Comparison of ENCODE assay signal across 8 cellular contexts in genomic region chr7:44849277-44850210, GRCh38. TPM values are rescaled to one million over a fixed set of nuclear protein-coding genes. Genes with fewer than 3 reads are reported as not detected.
DNase-seq lines count a peak whose midpoint lies in the region; ATAC-seq and TF ChIP-seq lines count a peak whose summit lies in the region.

No MANE protein-coding gene starts in this region.

- H3K36me3 ChIP-seq in thymus (ENCODE audit: control insufficient read depth, insufficient read depth) (no peaks in the 10 kb centered on the region), Peyer's patch (no peaks in the 10 kb centered on the region)

- H3K27me3 ChIP-seq in thymus (ENCODE audit: control insufficient read depth, insufficient read depth) (no peaks in the 10 kb centered on the region), Peyer's patch (no peaks in the 10 kb centered on the region)

- TF ChIP-seq POLR2A in Peyer's patch (IDR thresholded peaks at IDR 0.05): no peak

- peak overlapping the region; percentile 97 for H3K27ac ChIP-seq in RWPE1
- H3K27ac ChIP-seq in thymus (ENCODE audit: low read depth): no peak overlapping the region
- peak overlapping the region in 1 of 4 donors; percentile 89 for H3K27ac ChIP-seq in Peyer's patch

- no peak for DNase-seq in activated T-cell treated with anti-CD3 and anti-CD28 coated beads, Interleukin-2, amount 50 U/mL, for 72 hours
- DNase-seq in activated T-cell treated with anti-CD3 and anti-CD28 coated beads, Interleukin-2, amount 50 U/mL, for 1 hour: no peak
- DNase-seq in RWPE1 (ENCODE audit: low spot score) (no peak), fibroblast of the aortic adventitia (ENCODE audit: low read depth) (peak; percentile 81), SIG-M5 (lab: John Stamatoyannopoulos, UW) (no peak), Peyer's patch (no peak), SW480 (ENCODE audit: low spot score) (no peak)

- H3K4me3 ChIP-seq in fibroblast of the aortic adventitia (ENCODE audit: low read depth, low read length) (no peak overlapping the region), thymus (ENCODE audit: low read length) (peak overlapping the region; percentile 86), Peyer's patch (peak overlapping the region in 1 of 4 donors; percentile 63)

- WGBS in thymus: 89% methylated on average over 14 of the region's 14 CpGs

- no peaks in the 10 kb centered on the region for H3K27me3 Mint-ChIP-seq in activated T-cell treated with anti-CD3 and anti-CD28 coated beads, Interleukin-2, amount 50 U/mL, for 72 hours (ENCODE audit: low read depth)

- ATAC-seq in activated T-cell treated with anti-CD3 and anti-CD28 coated beads, Interleukin-2, amount 50 U/mL, for 72 hours (replicated peaks in 1 of 2): peak in 1 of 2 donors; percentile 3

- H3K4me1 Mint-ChIP-seq in activated T-cell treated with anti-CD3 and anti-CD28 coated beads, Interleukin-2, amount 50 U/mL, for 72 hours (ENCODE audit: low read depth): peaks cover 76% of the 10 kb centered on the region

- H3K4me1 ChIP-seq in thymus (ENCODE audit: control insufficient read depth, insufficient read depth, low read length) (no peaks in the 10 kb centered on the region), Peyer's patch (peaks cover 0 to 12% (median 4%) of the 10 kb centered on the region in 4 donors)

- CTCF ChIA-PET in RWPE1 (lab: Yijun Ruan, JAX): interaction anchor here (1.0 to 1.1 kb wide), 2 partner anchors 8 to 286 kb away, joined by 3 read pairs; no protein-coding TSS in a partner anchor

- peaks cover 4 to 10% of the 10 kb centered on the region in 2 donors for H3K36me3 Mint-ChIP-seq in activated T-cell treated with anti-CD3 and anti-CD28 coated beads, Interleukin-2, amount 50 U/mL, for 72 hours (ENCODE audit: insufficient read depth in 2 of 2)

- POLR2A ChIA-PET in RWPE1 (lab: Yijun Ruan, JAX; ENCODE audit: low non-redundant PET): interaction anchor here (0.6 to 0.9 kb wide), 2 partner anchors 117 to 150 kb away, joined by 3 read pairs; partner anchors contain the start of gene CCM2

- TF ChIP-seq CTCF in RWPE1 (conservative IDR thresholded peaks at IDR 0.05; ENCODE audit: low read depth) (no peak), fibroblast of the aortic adventitia (IDR thresholded peaks at IDR 0.05; ENCODE audit: insufficient read depth, low read length) (no peak), Peyer's patch (IDR thresholded peaks at IDR 0.05) (no peak)

- H3K9me3 Mint-ChIP-seq in activated T-cell treated with anti-CD3 and anti-CD28 coated beads, Interleukin-2, amount 50 U/mL, for 72 hours: no peaks in the 10 kb centered on the region

- peak overlapping the region; percentile 88 to 93 for H3K4me3 Mint-ChIP-seq in activated T-cell treated with anti-CD3 and anti-CD28 coated beads, Interleukin-2, amount 50 U/mL, for 72 hours

- no peaks in the 10 kb centered on the region for H3K9me3 ChIP-seq in thymus (ENCODE audit: control insufficient read depth)
- H3K9me3 ChIP-seq in Peyer's patch: no peaks in the 10 kb centered on the region

- peak overlapping the region; percentile 93 for H3K27ac Mint-ChIP-seq in activated T-cell treated with anti-CD3 and anti-CD28 coated beads, Interleukin-2, amount 50 U/mL, for 72 hours

RNA-seq across cellular contexts. Expression of gene H2AZ2, which starts 1.7 kb away (rescaled TPM):
- total RNA-seq in activated T-cell treated with anti-CD3 and anti-CD28 coated beads, Interleukin-2, amount 50 U/mL, for 72 hours: 100 to 1,000 TPM; 233 to 274 TPM
- total RNA-seq in fibroblast of the aortic adventitia (ENCODE audit: low replicate concordance) (69.1 and 122 TPM in 2 replicates), Peyer's patch (10 to 100 TPM; 67.7 to 83.2 (median 74.3) TPM)
- polyA plus RNA-seq in thymus: 198 TPM

RNA-seq across cellular contexts. Expression of gene PURB, which starts 35.8 kb away (rescaled TPM):
- total RNA-seq in activated T-cell treated with anti-CD3 and anti-CD28 coated beads, Interleukin-2, amount 50 U/mL, for 72 hours: 10 to 100 TPM; 27.1 to 29.6 TPM
- total RNA-seq in fibroblast of the aortic adventitia (ENCODE audit: low replicate concordance) (10.5 and 27.2 TPM in 2 replicates), Peyer's patch (10 to 100 TPM; 13.8 to 21.5 (median 15.8) TPM)
- 16.5 TPM for polyA plus RNA-seq in thymus

RNA-seq across cellular contexts. Expression of gene PPIA, which starts 53.1 kb away (rescaled TPM):
- 1,000 to 10,000 TPM; 1,240 to 1,316 TPM for total RNA-seq in activated T-cell treated with anti-CD3 and anti-CD28 coated beads, Interleukin-2, amount 50 U/mL, for 72 hours
- total RNA-seq in fibroblast of the aortic adventitia (ENCODE audit: low replicate concordance) (1,562 and 2,915 TPM in 2 replicates), Peyer's patch (1,000 to 10,000 TPM in 1 of 4 donors, 100 to 1,000 TPM in 3; 565 to 1,018 (median 894) TPM)
- 2,685 TPM for polyA plus RNA-seq in thymus
